Comparison of ENCODE assay signal across 9 cellular contexts in genomic region chr19:10335149-10336053, GRCh38. TPM values are rescaled to one million over a fixed set of nuclear protein-coding genes. Genes with fewer than 3 reads are reported as not detected.
DNase-seq lines count a peak whose midpoint lies in the region; ATAC-seq and TF ChIP-seq lines count a peak whose summit lies in the region.
"Had no signal": no experiment of that assay in that cellular context is flagged by ENCODE, and none has a peak within 500 bp of the region (broad histone marks: within the 10 kb centered on the region; RNA-seq: fewer than 3 reads in every experiment).

No MANE protein-coding gene starts in this region.

- no peak for TF ChIP-seq CTCF in HFF-Myc (IDR thresholded peaks at IDR 0.05; ENCODE audit: low read depth, low read length, missing control alignments)
- TF ChIP-seq CTCF in body of pancreas (IDR thresholded peaks at IDR 0.05), result no peak

- no peaks in the 10 kb centered on the region for H3K9me3 ChIP-seq in body of pancreas

- peak overlapping the region; percentile 16 to 39 for H3K4me3 Mint-ChIP-seq in stimulated activated naive B cell treated with anti-CD40 and anti-IgM and Interleukin-4, amounts not matched to agents 10 μg/mL and 1 μg/mL and 100 μg/mL, for 72 hours

- intact Hi-C loops in body of pancreas (cut with DNase I), result no loop called here

- peak overlapping the region; percentile 28 for H3K27ac Mint-ChIP-seq in stimulated activated naive B cell treated with anti-CD40 and anti-IgM and Interleukin-4, amounts not matched to agents 10 μg/mL and 1 μg/mL and 100 μg/mL, for 72 hours
- H3K27ac Mint-ChIP-seq: T-helper 2 cell treated with Interferon-gamma antibody and Interleukin-4, amounts not matched to agents 5 μg/mL and 100 μg/mL, for 36 hours had no signal

- H3K36me3 Mint-ChIP-seq in stimulated activated naive B cell treated with anti-CD40 and anti-IgM and Interleukin-4, amounts not matched to agents 10 μg/mL and 1 μg/mL and 100 μg/mL, for 72 hours, result peaks cover 23 to 43% of the 10 kb centered on the region in 2 donors

- no peaks in the 10 kb centered on the region for H3K27me3 Mint-ChIP-seq in stimulated activated naive B cell treated with anti-CD40 and anti-IgM and Interleukin-4, amounts not matched to agents 10 μg/mL and 1 μg/mL and 100 μg/mL, for 72 hours

- H3K4me3 ChIP-seq in HFF-Myc (replicated peaks; ENCODE audit: low read depth, low read length) (peak overlapping the region; percentile 87), body of pancreas (no peak overlapping the region)

- ATAC-seq in body of pancreas, result no peak
- ATAC-seq in stimulated activated naive B cell treated with anti-CD40 and anti-IgM and Interleukin-4, amounts not matched to agents 10 μg/mL and 1 μg/mL and 100 μg/mL, for 72 hours (replicated peaks), result no peak
- no peak for ATAC-seq in HG02870 (IDR thresholded peaks at IDR 0.05; ENCODE audit: unreplicated experiment)
- no peak for ATAC-seq in HG03432 (IDR thresholded peaks at IDR 0.05; ENCODE audit: unreplicated experiment)

- H3K4me1 Mint-ChIP-seq in stimulated activated naive B cell treated with anti-CD40 and anti-IgM and Interleukin-4, amounts not matched to agents 10 μg/mL and 1 μg/mL and 100 μg/mL, for 72 hours, result peaks cover 33 to 65% of the 10 kb centered on the region in 2 donors

- peak overlapping the region in 3 of 4 donors; percentile 65 to 91 (median 90) for H3K27ac ChIP-seq in body of pancreas

- H3K27me3 ChIP-seq in body of pancreas, result no peaks in the 10 kb centered on the region

- peaks cover 29% of the 10 kb centered on the region for H3K4me1 ChIP-seq in body of pancreas

- no peak for TF ChIP-seq POLR2A in body of pancreas (IDR thresholded peaks at IDR 0.05)

- no peak for DNase-seq in HFF-Myc (ENCODE audit: extremely low read depth, low read depth)
- no peak for DNase-seq in body of pancreas
- peak; percentile 33 for DNase-seq in iPS-NIHi11 (ENCODE audit: low spot score)
- no peak for DNase-seq in stimulated activated naive B cell treated with anti-CD40 and anti-IgM and Interleukin-4, amounts not matched to agents 10 μg/mL and 1 μg/mL and 100 μg/mL, for 72 hours
- no peak for DNase-seq in NAMALWA (ENCODE audit: low spot score)
- no peak for DNase-seq in stimulated activated CD4-positive, alpha-beta T cell treated with anti-CD3 and anti-CD28 coated beads, Interleukin-15, amount 100 ng/mL, for 24 hours

- no peaks in the 10 kb centered on the region for H3K9me3 Mint-ChIP-seq in stimulated activated naive B cell treated with anti-CD40 and anti-IgM and Interleukin-4, amounts not matched to agents 10 μg/mL and 1 μg/mL and 100 μg/mL, for 72 hours
- H3K9me3 Mint-ChIP-seq: T-helper 2 cell treated with Interferon-gamma antibody and Interleukin-4, amounts not matched to agents 5 μg/mL and 100 μg/mL, for 36 hours had no signal

- WGBS in body of pancreas, 2 donors, result 38 to 71% methylated on average over 7 to 44 of the region's 46 CpGs

- peaks cover 0 to 1% of the 10 kb centered on the region in 2 donors for H3K36me3 ChIP-seq in body of pancreas (replicated peaks in 1 of 2; ENCODE audit: insufficient read depth in 1 of 2, low read depth in 2 of 2)

RNA-seq across cellular contexts. Expression of gene RAVER1, which starts 2.1 kb away (rescaled TPM):
- 10 to 100 TPM in 1 of 2 donors, 1 to 10 TPM in 1; 9.9 to 30.7 TPM for total RNA-seq in body of pancreas

RNA-seq across cellular contexts. Expression of gene ICAM3, which starts 4.0 kb away (rescaled TPM):
- 1 to 10 TPM; 2.1 to 5.9 TPM for total RNA-seq in body of pancreas

RNA-seq across cellular contexts. Expression of gene FDX2, which starts 19.6 kb away (rescaled TPM):
- total RNA-seq in body of pancreas, result 10 to 100 TPM; 11.2 to 16.8 TPM

RNA-seq across cellular contexts. Expression of gene ZGLP1, which starts 25.8 kb away (rescaled TPM):
- 1 to 10 TPM; 2.3 to 4.6 TPM for total RNA-seq in body of pancreas

RNA-seq across cellular contexts. Expression of gene TYK2, which starts 45.0 kb away (rescaled TPM):
- 100 to 1,000 TPM in 1 of 2 donors, 10 to 100 TPM in 1; 72.4 to 168 TPM for total RNA-seq in body of pancreas
